Comparison of ENCODE assay signal across 24 cellular contexts in genomic region chr14:84323963-84324362, GRCh38.
DNase-seq lines count a peak whose midpoint lies in the region; ATAC-seq, FAIRE-seq and TF ChIP-seq lines count a peak whose summit lies in the region.
"Had no signal": no experiment of that assay in that cellular context is flagged by ENCODE, and none has a peak within 500 bp of the region (broad histone marks: within the 10 kb centered on the region; RNA-seq: fewer than 3 reads in every experiment).

No MANE protein-coding gene starts in this region.

- H3K4me3 ChIP-seq in keratinocyte (ENCODE audit: control insufficient read depth in 2 of 3, extremely low read depth in 1 of 3, insufficient read depth in 2 of 3, low read depth in 1 of 3, low read length in 3 of 3) (no peak overlapping the region), coronary artery (no peak overlapping the region), mesenchymal stem cell (ENCODE audit: insufficient read depth in 1 of 2, low read depth in 1 of 2, low read length in 2 of 2) (no peak overlapping the region)
- H3K4me3 ChIP-seq: GM12878, GM23248, K562, left lung, mucosa of descending colon, prostate gland, skin epidermis, tibial artery had no signal

- no peak overlapping the region for H2BK15ac ChIP-seq in mesenchymal stem cell (ENCODE audit: low read depth, poor library complexity, severe bottlenecking)

- H3K4me1 ChIP-seq in keratinocyte (ENCODE audit: control insufficient read depth, extremely low read depth, insufficient read depth, low read length) (peaks cover 3% of the 10 kb centered on the region), mesenchymal stem cell (ENCODE audit: control insufficient read depth, insufficient read depth, low read depth, low read length) (no peaks in the 10 kb centered on the region)
- H3K4me1 ChIP-seq: left lung, prostate gland, tibial artery had no signal

- H4K8ac ChIP-seq in mesenchymal stem cell (ENCODE audit: low read length), result no peak overlapping the region

- no peak overlapping the region for H3K18ac ChIP-seq in mesenchymal stem cell (ENCODE audit: low read depth in 1 of 2, low read length in 2 of 2)

- no peak overlapping the region for H3K14ac ChIP-seq in mesenchymal stem cell (ENCODE audit: low read length in 2 of 2)

- DNase-seq in HPDE6-E6E7 (ENCODE audit: extremely low spot score) (peak; percentile 2), NOMO-1 (lab: John Stamatoyannopoulos, UW; ENCODE audit: unreplicated experiment in 2 of 2) (peak; percentile 33 to 50), dedifferentiated amniotic fluid mesenchymal stem cell (ENCODE audit: extremely low spot score) (peak; percentile 42), keratinocyte (ENCODE audit: low read depth, low spot score) (no peak), coronary artery (ENCODE audit: low spot score) (no peak), SHP77 (lab: John Stamatoyannopoulos, UW) (no peak), mesenchymal stem cell (no peak)
- DNase-seq: activated CD4-positive, alpha-beta T cell treated with anti-CD3 and anti-CD28 coated beads for 36 hours; activated naive CD8-positive, alpha-beta T cell treated with anti-CD3 and anti-CD28 coated beads for 36 hours; brain microvascular endothelial cell; CD4-positive, alpha-beta memory T cell; glutamatergic neuron; GM23248; left lung; mucosa of descending colon; NCI-H187; NCI-H82; stimulated activated naive CD8-positive, alpha-beta T cell treated with anti-CD3 and anti-CD28 coated beads, Interleukin-15, Interleukin-2, amounts not matched to agents 100 U/mL and 50 U/mL, for 24 hours; tibial artery had no signal

- H2AK5ac ChIP-seq in mesenchymal stem cell (ENCODE audit: low read length, severe bottlenecking), result no peak overlapping the region

- H2BK5ac ChIP-seq in mesenchymal stem cell (ENCODE audit: low read depth, low read length, poor library complexity, severe bottlenecking), result no peak overlapping the region

- no peaks in the 10 kb centered on the region for H3K79me1 ChIP-seq in mesenchymal stem cell (replicated peaks; ENCODE audit: low read length, poor library complexity, severe bottlenecking)

- H3K9me3 ChIP-seq in keratinocyte (ENCODE audit: control insufficient read depth, low read depth, low read length) (no peaks in the 10 kb centered on the region), mesenchymal stem cell (ENCODE audit: control insufficient read depth, low read length) (peaks cover 17% of the 10 kb centered on the region)
- H3K9me3 ChIP-seq: prostate gland, tibial artery had no signal

- no peak overlapping the region for H2BK120ac ChIP-seq in mesenchymal stem cell (ENCODE audit: low read depth, low read length)

- H3K23ac ChIP-seq in mesenchymal stem cell (ENCODE audit: low read length in 2 of 2), result no peak overlapping the region

- TF ChIP-seq CTCF in keratinocyte (optimal IDR thresholded peaks at IDR 0.05 in 1 of 3, IDR thresholded peaks at IDR 0.05 in 1 of 3, conservative IDR thresholded peaks at IDR 0.05 in 1 of 3; ENCODE audit: extremely low read depth in 1 of 3, insufficient read depth in 2 of 3, low read length in 3 of 3), result no peak
- no peak for TF ChIP-seq CTCF in coronary artery (IDR thresholded peaks at IDR 0.05)

- H3K9ac ChIP-seq in keratinocyte (ENCODE audit: control insufficient read depth, extremely low read depth, insufficient read depth, low read length) (no peak overlapping the region), mesenchymal stem cell (ENCODE audit: low read length) (no peak overlapping the region)
- H3K9ac ChIP-seq: GM23248 had no signal

- H3K4ac ChIP-seq in mesenchymal stem cell (ENCODE audit: low read depth in 1 of 2, low read length in 2 of 2), result no peak overlapping the region

- H4K20me1 ChIP-seq in keratinocyte (ENCODE audit: control insufficient read depth, extremely low read depth, insufficient read depth, low read length), result no peaks in the 10 kb centered on the region

- no peaks in the 10 kb centered on the region for H3K9me1 ChIP-seq in keratinocyte (ENCODE audit: control insufficient read depth, extremely low read depth, insufficient read depth, low read length)

- H4K91ac ChIP-seq in mesenchymal stem cell (ENCODE audit: low read length), result no peak overlapping the region

- H3K36me3 ChIP-seq in keratinocyte (ENCODE audit: control insufficient read depth in 2 of 2, extremely low read depth in 1 of 2, insufficient read depth in 2 of 2, low read length in 2 of 2) (no peaks in the 10 kb centered on the region), mesenchymal stem cell (ENCODE audit: control insufficient read depth in 1 of 2, insufficient read depth in 2 of 2, low read depth in 1 of 2, low read length in 2 of 2) (no peaks in the 10 kb centered on the region)
- H3K36me3 ChIP-seq: brain microvascular endothelial cell, left lung, prostate gland, tibial artery had no signal

- dilution Hi-C loops in keratinocyte (cut with MboI; ENCODE audit: extremely low pct_ligation_motif_present, low sequenced_read_pairs), result no loop called here

- H2BK12ac ChIP-seq in mesenchymal stem cell (ENCODE audit: low read length in 2 of 2), result no peak overlapping the region

- peak; percentile 23 for FAIRE-seq in keratinocyte (lab: Jason Lieb, UNC)
- FAIRE-seq: GM12878, K562 had no signal

- ATAC-seq in GM19351 (IDR thresholded peaks at IDR 0.05; ENCODE audit: unreplicated experiment), result no peak
- ATAC-seq: activated CD4-positive, alpha-beta T cell treated with anti-CD3 and anti-CD28 coated beads for 36 hours; GM12878; K562; left lung; mucosa of descending colon; stimulated activated naive CD8-positive, alpha-beta T cell treated with anti-CD3 and anti-CD28 coated beads, Interleukin-15, Interleukin-2, amounts not matched to agents 100 U/mL and 50 U/mL, for 24 hours had no signal

- H3K4me2 ChIP-seq in keratinocyte (ENCODE audit: control insufficient read depth, extremely low read depth, insufficient read depth, low read depth, low read length) (peak overlapping the region; percentile 41), mesenchymal stem cell (ENCODE audit: low read length, poor library complexity, severe bottlenecking) (no peak overlapping the region)

- no peaks in the 10 kb centered on the region for H3K79me2 ChIP-seq in keratinocyte (ENCODE audit: control insufficient read depth, insufficient read depth, low read length)

- H3K27ac ChIP-seq in keratinocyte (ENCODE audit: control insufficient read depth, insufficient read depth, low read length), result no peak overlapping the region
- H3K27ac ChIP-seq in coronary artery, result no peak overlapping the region
- H3K27ac ChIP-seq in mesenchymal stem cell (ENCODE audit: low read length, poor library complexity, severe bottlenecking), result no peak overlapping the region
- H3K27ac ChIP-seq: brain microvascular endothelial cell, GM23248, left lung, prostate gland, tibial artery had no signal

- H3K27me3 ChIP-seq in keratinocyte (ENCODE audit: control insufficient read depth, extremely low read depth, insufficient read depth, low read length) (no peaks in the 10 kb centered on the region), mesenchymal stem cell (ENCODE audit: control insufficient read depth in 1 of 2, insufficient read depth in 1 of 2, low read length in 2 of 2) (no peaks in the 10 kb centered on the region)
- H3K27me3 ChIP-seq: brain microvascular endothelial cell, left lung, tibial artery had no signal

- 100% methylated on average over 1 of the region's 4 CpGs for WGBS in mesenchymal stem cell

- H2AFZ ChIP-seq in keratinocyte (ENCODE audit: control insufficient read depth, low read length), result peak overlapping the region; percentile 85
- H2AFZ ChIP-seq in mesenchymal stem cell (ENCODE audit: low read depth, low read length), result no peak overlapping the region
- H2AFZ ChIP-seq: GM23248 had no signal

Comparison
In these comparisons a context has a peak if more than half of its experiments do, and no peak if none do; other contexts are left out.
1. DNase-seq: peak in HPDE6-E6E7 (single experiment), NOMO-1 (2 of 2) and dedifferentiated amniotic fluid mesenchymal stem cell (single experiment); none in keratinocyte (single experiment), coronary artery (single experiment), SHP77 (0 of 2) and mesenchymal stem cell (single experiment).